Comparison of ENCODE assay signal across 30 cellular contexts in genomic region chr10:130895172-130895571, GRCh38.
"Had no signal": no experiment of that assay in that cellular context is flagged by ENCODE, and none has a peak within 500 bp of the region (broad histone marks: within the 10 kb centered on the region; RNA-seq: fewer than 3 reads in every experiment).

No MANE protein-coding gene starts in this region.

- H3K27ac ChIP-seq: ascending aorta, cardiac muscle cell, Peyer's patch had no signal

- H3K36me3 Mint-ChIP-seq: activated naive CD4-positive, alpha-beta T cell treated with anti-CD3 and anti-CD28 coated beads, Interleukin-2, amount 50 U/mL, for 24 hours; activated naive CD8-positive, alpha-beta T cell treated with anti-CD3 and anti-CD28 coated beads, Interleukin-2, amount 10 ng/mL, durations not matched to agents 7 days and 5 days had no signal

- H3K4me1 Mint-ChIP-seq: activated CD4-positive, alpha-beta T cell treated with anti-CD3 and anti-CD28 coated beads, Interleukin-2, amount 10 ng/mL, durations not matched to agents 24 days and 14 days; activated naive CD4-positive, alpha-beta T cell treated with anti-CD3 and anti-CD28 coated beads, Interleukin-2, amount 50 U/mL, for 24 hours; activated naive CD8-positive, alpha-beta T cell treated with anti-CD3 and anti-CD28 coated beads, Interleukin-2, amount 10 ng/mL, durations not matched to agents 7 days and 5 days; activated T-helper 17 cell treated with anti-CD3 and anti-CD28 coated beads, Interleukin-2, amount 50 U/mL, for 72 hours; central memory CD8-positive, alpha-beta T cell had no signal

- H3K9me3 ChIP-seq: ascending aorta, Peyer's patch had no signal

- H3K4me3 Mint-ChIP-seq: activated CD4-positive, alpha-beta T cell treated with anti-CD3 and anti-CD28 coated beads, Interleukin-2, amount 10 ng/mL, durations not matched to agents 24 days and 14 days; activated CD8-positive, alpha-beta T cell treated with anti-CD3 and anti-CD28 coated beads for 36 hours; activated naive CD4-positive, alpha-beta T cell treated with anti-CD3 and anti-CD28 coated beads, Interleukin-2, amount 50 U/mL, for 24 hours; activated naive CD8-positive, alpha-beta T cell treated with anti-CD3 and anti-CD28 coated beads, Interleukin-2, amount 10 ng/mL, durations not matched to agents 7 days and 5 days; activated T-cell treated with anti-CD3 and anti-CD28 coated beads, Interleukin-2, amount 50 U/mL, for 72 hours; activated T-helper 17 cell treated with anti-CD3 and anti-CD28 coated beads, Interleukin-2, amount 50 U/mL, for 72 hours; central memory CD8-positive, alpha-beta T cell had no signal

- H3K27me3 Mint-ChIP-seq: activated CD4-positive, alpha-beta T cell treated with anti-CD3 and anti-CD28 coated beads, Interleukin-2, amount 10 ng/mL, durations not matched to agents 24 days and 14 days; activated CD8-positive, alpha-beta T cell treated with anti-CD3 and anti-CD28 coated beads for 36 hours; activated naive CD4-positive, alpha-beta T cell treated with anti-CD3 and anti-CD28 coated beads, Interleukin-2, amount 50 U/mL, for 24 hours; activated naive CD8-positive, alpha-beta T cell treated with anti-CD3 and anti-CD28 coated beads, Interleukin-2, amount 10 ng/mL, durations not matched to agents 7 days and 5 days; central memory CD8-positive, alpha-beta T cell had no signal

- H3K27ac Mint-ChIP-seq: activated CD4-positive, alpha-beta T cell treated with anti-CD3 and anti-CD28 coated beads, Interleukin-2, amount 10 ng/mL, durations not matched to agents 24 days and 14 days; activated CD8-positive, alpha-beta T cell treated with anti-CD3 and anti-CD28 coated beads for 36 hours; activated naive CD4-positive, alpha-beta T cell treated with anti-CD3 and anti-CD28 coated beads, Interleukin-2, amount 50 U/mL, for 24 hours; activated naive CD8-positive, alpha-beta T cell treated with anti-CD3 and anti-CD28 coated beads, Interleukin-2, amount 10 ng/mL, durations not matched to agents 7 days and 5 days; activated T-cell treated with anti-CD3 and anti-CD28 coated beads, Interleukin-2, amount 50 U/mL, for 72 hours; activated T-helper 17 cell treated with anti-CD3 and anti-CD28 coated beads, Interleukin-2, amount 50 U/mL, for 72 hours had no signal

- H3K4me3 ChIP-seq: ascending aorta, cardiac muscle cell, Peyer's patch had no signal

- H3K9me3 Mint-ChIP-seq: activated CD4-positive, alpha-beta T cell treated with anti-CD3 and anti-CD28 coated beads, Interleukin-2, amount 10 ng/mL, durations not matched to agents 24 days and 14 days; activated CD8-positive, alpha-beta T cell treated with anti-CD3 and anti-CD28 coated beads for 36 hours; activated naive CD4-positive, alpha-beta T cell treated with anti-CD3 and anti-CD28 coated beads, Interleukin-2, amount 50 U/mL, for 24 hours; activated T-cell treated with anti-CD3 and anti-CD28 coated beads, Interleukin-2, amount 50 U/mL, for 72 hours; activated T-helper 17 cell treated with anti-CD3 and anti-CD28 coated beads, Interleukin-2, amount 50 U/mL, for 72 hours had no signal

- H3K4me1 ChIP-seq: ascending aorta, Peyer's patch had no signal

- H3K36me3 ChIP-seq: ascending aorta, cardiac muscle cell, Peyer's patch had no signal

- DNase-seq: activated CD4-positive, alpha-beta T cell treated with anti-CD3 and anti-CD28 coated beads, Interleukin-2, amount 10 ng/mL, durations not matched to agents 24 days and 14 days; activated CD4-positive, alpha-beta T cell treated with anti-CD3 and anti-CD28 coated beads, Interleukin-2, amount 50 U/mL, for 4 hours; activated CD8-positive, alpha-beta T cell treated with anti-CD3 and anti-CD28 coated beads for 36 hours; activated gamma-delta T cell; activated naive CD4-positive, alpha-beta T cell treated with Interleukin-2 at 50 U/mL for 16 hours; activated naive CD8-positive, alpha-beta T cell treated with anti-CD3 and anti-CD28 coated beads, Interleukin-2, amount 10 ng/mL, durations not matched to agents 7 days and 5 days; activated T-cell treated with anti-CD3 and anti-CD28 coated beads, Interleukin-2, amount 50 U/mL, for 1 hour; activated T-cell treated with anti-CD3 and anti-CD28 coated beads, Interleukin-2, amount 50 U/mL, for 72 hours; amygdala; Karpas-422; NCI-H1105; NCI-H1417 treated with DMSO at 0.1 percent for 48 hours; NCI-H187 treated with DMSO at 0.1 percent for 48 hours; NCI-H2081; NCI-H226; NCI-H446 treated with DMSO at 0.1 percent for 48 hours; NCI-H524; NCI-H69; NCI-H82; PC-3; Peyer's patch; SIG-M5; SW 1271; T1000 had no signal

- H3K27me3 ChIP-seq: ascending aorta, cardiac muscle cell, Peyer's patch had no signal

- ATAC-seq: activated CD8-positive, alpha-beta T cell treated with anti-CD3 and anti-CD28 coated beads for 36 hours; activated T-cell treated with anti-CD3 and anti-CD28 coated beads, Interleukin-2, amount 50 U/mL, for 72 hours; activated T-helper 17 cell treated with anti-CD3 and anti-CD28 coated beads, Interleukin-2, amount 50 U/mL, for 72 hours; PC-3; Right ventricle myocardium inferior had no signal
